39 cellular contexts compared by ENCODE assay signal in the genomic region with DNA sequence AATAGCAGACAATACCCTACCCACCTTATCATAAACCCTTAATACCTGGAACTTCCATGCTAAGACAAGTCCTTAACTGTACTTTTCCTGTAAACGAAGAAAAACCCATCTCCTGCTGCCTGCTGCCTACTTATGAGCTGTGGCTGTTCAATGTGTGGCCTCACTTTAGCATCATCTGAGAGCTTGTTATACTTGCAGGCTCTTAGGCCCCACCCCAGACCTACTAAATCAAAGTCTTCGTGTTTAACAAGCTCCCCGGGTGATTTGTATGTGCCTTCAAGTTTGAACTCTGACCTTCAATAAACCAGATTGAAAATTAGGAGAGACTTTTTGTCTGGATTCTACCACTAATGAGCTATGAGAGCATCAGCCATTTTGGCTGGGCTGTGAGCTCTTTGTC.
"Had no signal": no experiment of that assay in that cellular context is flagged by ENCODE, and none has a peak within 500 bp of the region (broad histone marks: within the 10 kb centered on the region; RNA-seq: fewer than 3 reads in every experiment).

No MANE protein-coding gene starts in this region.

- H3K4me1 ChIP-seq: ascending aorta, body of pancreas, breast epithelium had no signal

- H3K9me3 ChIP-seq: adrenal gland, ascending aorta, body of pancreas, breast epithelium had no signal

- H3K36me3 ChIP-seq: brain microvascular endothelial cell, breast epithelium had no signal

- ATAC-seq: activated naive CD4-positive, alpha-beta T cell treated with anti-CD3 and anti-CD28 coated beads, Interleukin-2, amount 50 U/mL, for 72 hours; activated naive CD8-positive, alpha-beta T cell treated with anti-CD3 and anti-CD28 coated beads, Interleukin-2, amount 50 U/mL, for 24 hours; activated T-cell treated with anti-CD3 and anti-CD28 coated beads, Interleukin-2, amount 50 U/mL, for 4 hours; activated T-cell treated with anti-CD3 and anti-CD28 coated beads, Interleukin-2, amount 50 U/mL, for 72 hours; activated T-helper 17 cell treated with anti-CD3 and anti-CD28 coated beads, Interleukin-2, amount 50 U/mL, for 72 hours; body of pancreas had no signal

- H3K4me3 Mint-ChIP-seq: activated naive CD4-positive, alpha-beta T cell treated with anti-CD3 and anti-CD28 coated beads for 36 hours; activated naive CD4-positive, alpha-beta T cell treated with anti-CD3 and anti-CD28 coated beads, Interleukin-2, amount 10 ng/mL, durations not matched to agents 7 days and 5 days; activated naive CD4-positive, alpha-beta T cell treated with anti-CD3 and anti-CD28 coated beads, Interleukin-2, amount 50 U/mL, for 24 hours; activated naive CD8-positive, alpha-beta T cell; activated naive CD8-positive, alpha-beta T cell treated with anti-CD3 and anti-CD28 coated beads for 36 hours; activated naive CD8-positive, alpha-beta T cell treated with anti-CD3 and anti-CD28 coated beads, Interleukin-2, amount 10 ng/mL, durations not matched to agents 7 days and 5 days; activated naive CD8-positive, alpha-beta T cell treated with anti-CD3 and anti-CD28 coated beads, Interleukin-2, amount 50 U/mL, for 24 hours; activated T-cell treated with anti-CD3 and anti-CD28 coated beads, Interleukin-2, amount 50 U/mL, for 24 hours; activated T-cell treated with anti-CD3 and anti-CD28 coated beads, Interleukin-2, amount 50 U/mL, for 4 hours; activated T-cell treated with anti-CD3 and anti-CD28 coated beads, Interleukin-2, amount 50 U/mL, for 72 hours; activated T-helper 1 cell treated with anti-CD3 and anti-CD28 coated beads, Interleukin-12 subunit alpha, Interleukin-12 subunit beta, Interleukin-2, Interleukin-4 antibody, amounts not matched to agents 30 ng/mL and 10 ng/mL and 1 ng/mL, durations not matched to agents 14 hours and 24 hours and 36 hours; activated T-helper 17 cell treated with anti-CD3 and anti-CD28 coated beads, Interleukin-2, amount 50 U/mL, for 72 hours; brain; central memory CD8-positive, alpha-beta T cell had no signal

- H3K9me3 Mint-ChIP-seq: activated naive CD4-positive, alpha-beta T cell treated with anti-CD3 and anti-CD28 coated beads for 36 hours; activated naive CD4-positive, alpha-beta T cell treated with anti-CD3 and anti-CD28 coated beads, Interleukin-2, amount 10 ng/mL, durations not matched to agents 7 days and 5 days; activated naive CD4-positive, alpha-beta T cell treated with anti-CD3 and anti-CD28 coated beads, Interleukin-2, amount 50 U/mL, for 24 hours; activated naive CD4-positive, alpha-beta T cell treated with anti-CD3 and anti-CD28 coated beads, Interleukin-2, amount 50 U/mL, for 72 hours; activated naive CD8-positive, alpha-beta T cell treated with anti-CD3 and anti-CD28 coated beads for 36 hours; activated naive CD8-positive, alpha-beta T cell treated with anti-CD3 and anti-CD28 coated beads, Interleukin-2, amount 10 ng/mL, durations not matched to agents 7 days and 5 days; activated naive CD8-positive, alpha-beta T cell treated with anti-CD3 and anti-CD28 coated beads, Interleukin-2, amount 50 U/mL, for 24 hours; activated T-cell treated with anti-CD3 and anti-CD28 coated beads, Interleukin-2, amount 50 U/mL, for 24 hours; activated T-cell treated with anti-CD3 and anti-CD28 coated beads, Interleukin-2, amount 50 U/mL, for 4 hours; activated T-cell treated with anti-CD3 and anti-CD28 coated beads, Interleukin-2, amount 50 U/mL, for 72 hours; activated T-helper 1 cell treated with anti-CD3 and anti-CD28 coated beads, Interleukin-12 subunit alpha, Interleukin-12 subunit beta, Interleukin-2, Interleukin-4 antibody, amounts not matched to agents 30 ng/mL and 10 ng/mL and 1 ng/mL, durations not matched to agents 14 hours and 24 hours and 36 hours; activated T-helper 17 cell treated with anti-CD3 and anti-CD28 coated beads, Interleukin-2, amount 50 U/mL, for 72 hours; activated T-helper 2 cell treated with anti-CD3 and anti-CD28 coated beads, Interferon-gamma antibody, Interleukin-2, Interleukin-4, amounts not matched to agents 10 μg/mL and 5 μg/mL and 100 μg/mL, durations not matched to agents 14 hours and 24 hours and 36 hours; brain; central memory CD8-positive, alpha-beta T cell had no signal

- DNase-seq: activated effector memory CD4-positive, alpha-beta T cell treated with anti-CD3 and anti-CD28 coated beads, Interleukin-2, amount 50 U/mL, for 16 hours; activated effector memory CD4-positive, alpha-beta T cell treated with Interleukin-2 at 50 U/mL for 16 hours; activated gamma-delta T cell; activated gamma-delta T cell treated with Interleukin-2 at 50 U/mL for 16 hours; activated naive CD4-positive, alpha-beta T cell; activated naive CD4-positive, alpha-beta T cell treated with anti-CD3 and anti-CD28 coated beads for 36 hours; activated naive CD4-positive, alpha-beta T cell treated with anti-CD3 and anti-CD28 coated beads, Interleukin-2, amount 10 ng/mL, durations not matched to agents 7 days and 5 days; activated naive CD4-positive, alpha-beta T cell treated with anti-CD3 and anti-CD28 coated beads, Interleukin-2, amount 50 U/mL, for 16 hours; activated naive CD4-positive, alpha-beta T cell treated with Interleukin-2 at 50 U/mL for 16 hours; activated naive CD8-positive, alpha-beta T cell treated with anti-CD3 and anti-CD28 coated beads for 36 hours; activated naive CD8-positive, alpha-beta T cell treated with anti-CD3 and anti-CD28 coated beads, Interleukin-2, amount 10 ng/mL, durations not matched to agents 7 days and 5 days; activated naive CD8-positive, alpha-beta T cell treated with anti-CD3 and anti-CD28 coated beads, Interleukin-2, amount 50 U/mL, for 24 hours; activated T-cell treated with anti-CD3 and anti-CD28 coated beads for 4 hours; activated T-cell treated with anti-CD3 and anti-CD28 coated beads, Interleukin-2, amount 50 U/mL, for 1 hour; activated T-cell treated with anti-CD3 and anti-CD28 coated beads, Interleukin-2, amount 50 U/mL, for 24 hours; activated T-cell treated with anti-CD3 and anti-CD28 coated beads, Interleukin-2, amount 50 U/mL, for 4 hours; activated T-cell treated with anti-CD3 and anti-CD28 coated beads, Interleukin-2, amount 50 U/mL, for 48 hours; activated T-cell treated with anti-CD3 and anti-CD28 coated beads, Interleukin-2, amount 50 U/mL, for 72 hours; adrenal gland; amniotic stem cell; amygdala; anterior cingulate cortex; aorta; body of pancreas; brain microvascular endothelial cell; caudate nucleus; central memory CD4-positive, alpha-beta T cell; cerebellar nuclear complex had no signal

- H3K27ac Mint-ChIP-seq: activated naive CD4-positive, alpha-beta T cell treated with anti-CD3 and anti-CD28 coated beads for 36 hours; activated naive CD4-positive, alpha-beta T cell treated with anti-CD3 and anti-CD28 coated beads, Interleukin-2, amount 10 ng/mL, durations not matched to agents 7 days and 5 days; activated naive CD4-positive, alpha-beta T cell treated with anti-CD3 and anti-CD28 coated beads, Interleukin-2, amount 50 U/mL, for 24 hours; activated naive CD4-positive, alpha-beta T cell treated with anti-CD3 and anti-CD28 coated beads, Interleukin-2, amount 50 U/mL, for 72 hours; activated naive CD8-positive, alpha-beta T cell; activated naive CD8-positive, alpha-beta T cell treated with anti-CD3 and anti-CD28 coated beads for 36 hours; activated naive CD8-positive, alpha-beta T cell treated with anti-CD3 and anti-CD28 coated beads, Interleukin-2, amount 10 ng/mL, durations not matched to agents 7 days and 5 days; activated naive CD8-positive, alpha-beta T cell treated with anti-CD3 and anti-CD28 coated beads, Interleukin-2, amount 50 U/mL, for 24 hours; activated T-cell treated with anti-CD3 and anti-CD28 coated beads, Interleukin-2, amount 50 U/mL, for 24 hours; activated T-cell treated with anti-CD3 and anti-CD28 coated beads, Interleukin-2, amount 50 U/mL, for 72 hours; activated T-helper 1 cell treated with anti-CD3 and anti-CD28 coated beads, Interleukin-12 subunit alpha, Interleukin-12 subunit beta, Interleukin-2, Interleukin-4 antibody, amounts not matched to agents 30 ng/mL and 10 ng/mL and 1 ng/mL, durations not matched to agents 14 hours and 24 hours and 36 hours; activated T-helper 17 cell treated with anti-CD3 and anti-CD28 coated beads, Interleukin-2, amount 50 U/mL, for 72 hours; activated T-helper 2 cell treated with anti-CD3 and anti-CD28 coated beads, Interferon-gamma antibody, Interleukin-2, Interleukin-4, amounts not matched to agents 10 μg/mL and 5 μg/mL and 100 μg/mL, durations not matched to agents 14 hours and 24 hours and 36 hours; brain had no signal

- H3K4me3 ChIP-seq: adrenal gland, ascending aorta, body of pancreas, breast epithelium, cardiac muscle cell had no signal

- H3K27me3 Mint-ChIP-seq: activated naive CD4-positive, alpha-beta T cell treated with anti-CD3 and anti-CD28 coated beads, Interleukin-2, amount 10 ng/mL, durations not matched to agents 7 days and 5 days; activated naive CD4-positive, alpha-beta T cell treated with anti-CD3 and anti-CD28 coated beads, Interleukin-2, amount 50 U/mL, for 24 hours; activated naive CD8-positive, alpha-beta T cell; activated naive CD8-positive, alpha-beta T cell treated with anti-CD3 and anti-CD28 coated beads for 36 hours; activated naive CD8-positive, alpha-beta T cell treated with anti-CD3 and anti-CD28 coated beads, Interleukin-2, amount 10 ng/mL, durations not matched to agents 7 days and 5 days; activated naive CD8-positive, alpha-beta T cell treated with anti-CD3 and anti-CD28 coated beads, Interleukin-2, amount 50 U/mL, for 24 hours; activated T-cell treated with anti-CD3 and anti-CD28 coated beads, Interleukin-2, amount 50 U/mL, for 24 hours; activated T-helper 17 cell treated with anti-CD3 and anti-CD28 coated beads, Interleukin-2, amount 50 U/mL, for 72 hours; brain; central memory CD8-positive, alpha-beta T cell had no signal

- H3K4me1 Mint-ChIP-seq: activated naive CD4-positive, alpha-beta T cell treated with anti-CD3 and anti-CD28 coated beads, Interleukin-2, amount 50 U/mL, for 24 hours; activated naive CD8-positive, alpha-beta T cell treated with anti-CD3 and anti-CD28 coated beads for 36 hours; activated naive CD8-positive, alpha-beta T cell treated with anti-CD3 and anti-CD28 coated beads, Interleukin-2, amount 10 ng/mL, durations not matched to agents 7 days and 5 days; activated naive CD8-positive, alpha-beta T cell treated with anti-CD3 and anti-CD28 coated beads, Interleukin-2, amount 50 U/mL, for 24 hours; activated T-helper 17 cell treated with anti-CD3 and anti-CD28 coated beads, Interleukin-2, amount 50 U/mL, for 72 hours; brain; central memory CD8-positive, alpha-beta T cell had no signal
